ENCODE assay signal across 9 cellular contexts in genomic region chr7:129271500-129272355, GRCh38. TPM values are rescaled to one million over a fixed set of nuclear protein-coding genes. Genes with fewer than 3 reads are reported as not detected.
DNase-seq lines count a peak whose midpoint lies in the region; ATAC-seq and TF ChIP-seq lines count a peak whose summit lies in the region.
"Had no signal": no experiment of that assay in that cellular context is flagged by ENCODE, and none has a peak within 500 bp of the region (broad histone marks: within the 10 kb centered on the region; RNA-seq: fewer than 3 reads in every experiment).

No MANE protein-coding gene starts in this region.

- intact Hi-C loops in activated CD8-positive, alpha-beta T cell treated with anti-CD3 and anti-CD28 coated beads for 36 hours (cut with micrococcal nuclease), result loop anchor here (1.0 kb wide), 1 partner anchor 53 kb away; no protein-coding TSS in a partner anchor
- intact Hi-C loops in transverse colon (cut with DNase I; ENCODE audit: low total_unique reads), result loop anchor here (5.0 kb wide), 1 partner anchor 54 kb away; no protein-coding TSS in a partner anchor

- peaks cover 20% of the 10 kb centered on the region for H3F3A ChIP-seq in neural progenitor cell (ENCODE audit: low read depth)

- WGBS in transverse colon (ENCODE audit: low coverage in 1 of 2), 2 donors, result 65 to 71% methylated on average over 2 to 4 of the region's 5 CpGs

- peaks cover 6% of the 10 kb centered on the region for H3K36me3 ChIP-seq in neural progenitor cell
- no peaks in the 10 kb centered on the region for H3K36me3 ChIP-seq in transverse colon

- peak; percentile 81 for TF ChIP-seq CTCF in activated CD8-positive, alpha-beta T cell treated with anti-CD3 and anti-CD28 coated beads for 36 hours (IDR thresholded peaks at IDR 0.05)
- peak; percentile 85 for TF ChIP-seq CTCF in epithelial cell of esophagus (IDR thresholded peaks at IDR 0.05; ENCODE audit: insufficient read depth, low read depth, low read length, missing control alignments)
- TF ChIP-seq CTCF in neural progenitor cell (IDR thresholded peaks at IDR 0.05), result peak; percentile 66
- TF ChIP-seq CTCF in transverse colon (IDR thresholded peaks at IDR 0.05), result peak; percentile 64 to 70 (median 64)

- no peaks in the 10 kb centered on the region for H3K27me3 Mint-ChIP-seq in activated CD8-positive, alpha-beta T cell treated with anti-CD3 and anti-CD28 coated beads for 36 hours
- no peaks in the 10 kb centered on the region for H3K27me3 Mint-ChIP-seq in neural progenitor cell (ENCODE audit: insufficient read depth, low read depth)

- no peaks in the 10 kb centered on the region for H3K9me3 ChIP-seq in neural progenitor cell (ENCODE audit: low read depth)
- H3K9me3 ChIP-seq in transverse colon, result peaks cover 0 to 6% of the 10 kb centered on the region in 2 donors

- no peak for TF ChIP-seq POLR2A in transverse colon (IDR thresholded peaks at IDR 0.05)

- H3K4me3 ChIP-seq in epithelial cell of esophagus (ENCODE audit: low read length) (no peak overlapping the region), neural progenitor cell (no peak overlapping the region), transverse colon (no peak overlapping the region)
- H3K4me3 ChIP-seq: SK-N-MC had no signal

- CTCF ChIA-PET in activated CD8-positive, alpha-beta T cell treated with anti-CD3 and anti-CD28 coated beads for 36 hours (lab: Charles Lee), result interaction anchor here (0.6 to 8.8 kb wide), 32 partner anchors 9 to 200 kb away, joined by 3 to 320 read pairs (median 4); partner anchors contain the start of gene AHCYL2

- no peak overlapping the region for H3K4me2 ChIP-seq in neural progenitor cell

- H3K9me3 Mint-ChIP-seq in activated CD8-positive, alpha-beta T cell treated with anti-CD3 and anti-CD28 coated beads for 36 hours, result no peaks in the 10 kb centered on the region
- H3K9me3 Mint-ChIP-seq in neural progenitor cell, result peaks cover 29% of the 10 kb centered on the region

- H3K4me1 Mint-ChIP-seq in activated CD8-positive, alpha-beta T cell treated with anti-CD3 and anti-CD28 coated beads for 36 hours (ENCODE audit: low read depth), result peaks cover 14% of the 10 kb centered on the region
- H3K4me1 Mint-ChIP-seq in neural progenitor cell, result no peaks in the 10 kb centered on the region

- H3K36me3 Mint-ChIP-seq in activated CD8-positive, alpha-beta T cell treated with anti-CD3 and anti-CD28 coated beads for 36 hours (ENCODE audit: low read depth), result no peaks in the 10 kb centered on the region
- peaks cover 32% of the 10 kb centered on the region for H3K36me3 Mint-ChIP-seq in neural progenitor cell

- peak; percentile 81 for DNase-seq in CD1c-positive myeloid dendritic cell (ENCODE audit: extremely low spot score)
- DNase-seq in NCI-H460 (ENCODE audit: extremely low read depth, low read depth), result peak; percentile 48
- peak; percentile 80 for DNase-seq in activated CD8-positive, alpha-beta T cell treated with anti-CD3 and anti-CD28 coated beads for 36 hours
- peak; percentile 78 for DNase-seq in epithelial cell of esophagus (ENCODE audit: low read depth)
- peak; percentile 62 for DNase-seq in neural progenitor cell (ENCODE audit: low spot score)
- peak; percentile 55 for DNase-seq in transverse colon
- no peak for DNase-seq in GOT3 (lab: John Stamatoyannopoulos, UW)

- H3K27ac ChIP-seq in neural progenitor cell, result no peak overlapping the region
- no peak overlapping the region for H3K27ac ChIP-seq in transverse colon
- H3K27ac ChIP-seq: SK-N-MC had no signal

- H3K27me3 ChIP-seq in neural progenitor cell, result no peaks in the 10 kb centered on the region
- no peaks in the 10 kb centered on the region for H3K27me3 ChIP-seq in transverse colon

- in situ Hi-C loops in transverse colon (cut with MboI; ENCODE audit: low pct_ligation_motif_present in 1 of 4, low pct_unique_long_range_greater_than_20kb in 1 of 4, low sequenced_read_pairs in 3 of 4), result loop anchor here in 1 of 4 donors (10.0 kb wide), 1 partner anchor 47 kb away; the partner anchor contains the start of gene AHCYL2

- TF ChIP-seq EP300 in transverse colon (IDR thresholded peaks at IDR 0.05; ENCODE audit: low read depth), result no peak

- ATAC-seq in GM21529 (IDR thresholded peaks at IDR 0.05; ENCODE audit: unreplicated experiment), result peak; percentile 68
- peak; percentile 100 for ATAC-seq in activated CD8-positive, alpha-beta T cell treated with anti-CD3 and anti-CD28 coated beads for 36 hours

- POLR2A ChIA-PET in activated CD8-positive, alpha-beta T cell treated with anti-CD3 and anti-CD28 coated beads for 36 hours (lab: Charles Lee), result interaction anchor here (0.8 to 1.5 kb wide), 3 partner anchors 43 to 49 kb away, joined by 3 to 5 read pairs (median 4); partner anchors contain the start of gene AHCYL2

- peaks cover 14% of the 10 kb centered on the region for H3K79me2 ChIP-seq in neural progenitor cell (ENCODE audit: low read depth)

- H3K27ac Mint-ChIP-seq in activated CD8-positive, alpha-beta T cell treated with anti-CD3 and anti-CD28 coated beads for 36 hours, result peak overlapping the region; percentile 76
- H3K27ac Mint-ChIP-seq in neural progenitor cell, result no peak overlapping the region

- peaks cover 5% of the 10 kb centered on the region for H3K4me1 ChIP-seq in neural progenitor cell
- no peaks in the 10 kb centered on the region for H3K4me1 ChIP-seq in transverse colon

- peak overlapping the region; percentile 64 for H3K4me3 Mint-ChIP-seq in activated CD8-positive, alpha-beta T cell treated with anti-CD3 and anti-CD28 coated beads for 36 hours
- no peak overlapping the region for H3K4me3 Mint-ChIP-seq in neural progenitor cell

- no peak overlapping the region for H2AFZ ChIP-seq in neural progenitor cell (replicated peaks)

- no peak overlapping the region for H3K9ac ChIP-seq in neural progenitor cell

- no peaks in the 10 kb centered on the region for H4K20me1 ChIP-seq in neural progenitor cell (ENCODE audit: low read depth)

RNA-seq across cellular contexts. Expression of gene AHCYL2, which starts 46.9 kb away (rescaled TPM):
- 22.1 and 23.5 TPM in 2 replicates for total RNA-seq in NCI-H460 (2014; rRNA removed; shearing (Covaris generic))
- 16.1 and 17.7 TPM in 2 replicates for polyA plus RNA-seq in NCI-H460 (2014; cell fraction: nucleus; rRNA removed)
- total RNA-seq in activated CD8-positive, alpha-beta T cell treated with anti-CD3 and anti-CD28 coated beads for 36 hours, result 1 to 10 TPM; 8.1 to 9.6 TPM
- total RNA-seq in neural progenitor cell (ENCODE audit: low replicate concordance), result 36.1 and 39.3 TPM in 2 replicates
- total RNA-seq in transverse colon, result 100 to 1,000 TPM in 3 of 4 donors, 10 to 100 TPM in 1; 93.7 to 635 (median 551) TPM
